1 cellular context compared by ENCODE assay signal in the genomic region with DNA sequence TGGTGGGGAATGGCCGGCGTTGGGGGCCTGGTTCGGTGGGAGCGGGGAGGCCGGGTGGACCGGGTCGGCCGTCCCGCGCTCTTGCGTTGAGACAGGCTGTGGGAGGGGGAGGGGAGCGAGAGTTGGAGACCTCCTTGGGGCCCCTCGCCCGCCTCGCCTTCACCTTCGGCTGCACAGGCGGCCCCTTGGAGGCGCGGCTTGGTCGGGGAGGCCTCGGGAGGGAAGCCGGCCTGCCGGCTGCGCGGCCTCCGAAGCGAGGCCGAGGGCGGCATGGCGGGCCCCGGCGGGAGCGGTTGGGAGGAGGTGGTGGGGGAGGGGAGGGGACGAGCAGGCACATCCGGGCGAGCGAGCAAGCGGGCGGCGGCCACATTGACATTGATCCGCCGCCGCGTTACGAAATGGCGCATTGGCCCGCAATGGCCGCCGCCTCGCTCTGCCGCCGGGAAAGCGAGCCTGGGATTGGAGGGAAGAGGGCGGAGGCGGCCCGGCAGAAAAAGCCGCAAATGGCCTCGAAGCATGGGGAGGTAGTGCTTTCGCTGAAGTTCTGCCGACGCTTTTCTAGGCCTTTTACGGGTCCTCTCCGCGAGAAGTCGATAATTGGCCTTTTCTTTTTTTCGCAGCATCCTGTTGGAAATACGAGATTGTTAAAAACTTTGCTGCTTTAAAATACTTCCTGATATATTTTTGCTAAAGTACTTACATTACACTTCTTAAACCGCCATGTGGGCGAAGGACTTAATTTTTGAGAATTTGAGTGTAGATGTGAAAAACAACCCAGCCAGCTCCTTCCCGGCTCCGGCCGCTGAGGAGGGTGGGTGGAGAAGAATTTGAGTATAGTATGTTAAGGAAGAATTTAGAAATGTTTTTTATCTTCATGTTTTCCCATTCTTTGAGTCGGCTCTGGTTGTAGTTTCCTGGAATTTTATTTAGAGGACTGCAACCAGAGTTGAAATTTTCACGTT.
TF ChIP-seq lines count a peak whose summit lies in the region.

No MANE protein-coding gene starts in this region.

TF ChIP-seq in HepG2, 621 proteins besides CTCF, POLR2A, EP300 and RAD21 (continued from another document and continues in another):
- TF ChIP-seq, protein P1, sequence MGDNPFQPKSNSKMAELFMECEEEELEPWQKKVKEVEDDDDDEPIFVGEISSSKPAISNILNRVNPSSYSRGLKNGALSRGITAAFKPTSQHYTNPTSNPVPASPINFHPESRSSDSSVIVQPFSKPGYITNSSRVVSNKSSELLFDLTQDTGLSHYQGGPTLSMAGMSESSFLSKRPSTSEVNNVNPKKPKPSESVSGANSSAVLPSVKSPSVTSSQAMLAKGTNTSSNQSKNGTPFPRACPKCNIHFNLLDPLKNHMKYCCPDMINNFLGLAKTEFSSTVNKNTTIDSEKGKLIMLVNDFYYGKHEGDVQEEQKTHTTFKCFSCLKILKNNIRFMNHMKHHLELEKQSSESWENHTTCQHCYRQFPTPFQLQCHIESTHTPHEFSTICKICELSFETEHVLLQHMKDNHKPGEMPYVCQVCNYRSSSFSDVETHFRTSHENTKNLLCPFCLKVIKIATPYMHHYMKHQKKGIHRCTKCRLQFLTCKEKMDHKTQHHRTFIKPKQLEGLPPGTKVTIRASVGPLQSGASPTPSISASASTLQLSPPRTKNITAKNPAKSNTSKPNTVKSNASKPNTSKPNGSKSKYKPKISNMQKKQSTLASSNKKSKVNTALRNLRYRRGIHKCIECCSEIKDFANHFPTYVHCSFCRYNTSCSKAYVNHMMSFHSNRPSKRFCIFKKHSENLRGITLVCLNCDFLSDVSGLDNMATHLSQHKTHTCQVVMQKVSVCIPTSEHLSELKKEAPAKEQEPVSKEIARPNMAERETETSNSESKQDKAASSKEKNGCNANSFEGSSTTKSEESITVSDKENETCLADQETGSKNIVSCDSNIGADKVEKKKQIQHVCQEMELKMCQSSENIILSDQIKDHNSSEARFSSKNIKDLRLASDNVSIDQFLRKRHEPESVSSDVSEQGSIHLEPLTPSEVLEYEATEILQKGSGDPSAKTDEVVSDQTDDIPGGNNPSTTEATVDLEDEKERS (CRISPR knock-in tag; IDR thresholded peaks at IDR 0.05) = peak; percentile 66; the same call in 1 of the 2 replicates
- no peak for TF ChIP-seq SOX13 (IDR thresholded peaks at IDR 0.05)
- TF ChIP-seq SOX13 (CRISPR knock-in tag; conservative IDR thresholded peaks at IDR 0.05 in 1 of 2, IDR thresholded peaks at IDR 0.05 in 1 of 2) = peak in 1 of 2 experiments; percentile 80; a peak in 3 of 4 replicates
- TF ChIP-seq FLYWCH1 (CRISPR knock-in tag; IDR thresholded peaks at IDR 0.05) = no peak
- TF ChIP-seq DNMT1 (CRISPR knock-in tag; IDR thresholded peaks at IDR 0.05) = no peak
- peak; percentile 85; the same call in 1 of the 2 replicates for TF ChIP-seq ZNF75D (CRISPR knock-in tag; IDR thresholded peaks at IDR 0.05; ENCODE audit: borderline replicate concordance)
- no peak for TF ChIP-seq ZIK1 (CRISPR knock-in tag; IDR thresholded peaks at IDR 0.05; ENCODE audit: borderline replicate concordance, low read depth)
- TF ChIP-seq, protein P2, sequence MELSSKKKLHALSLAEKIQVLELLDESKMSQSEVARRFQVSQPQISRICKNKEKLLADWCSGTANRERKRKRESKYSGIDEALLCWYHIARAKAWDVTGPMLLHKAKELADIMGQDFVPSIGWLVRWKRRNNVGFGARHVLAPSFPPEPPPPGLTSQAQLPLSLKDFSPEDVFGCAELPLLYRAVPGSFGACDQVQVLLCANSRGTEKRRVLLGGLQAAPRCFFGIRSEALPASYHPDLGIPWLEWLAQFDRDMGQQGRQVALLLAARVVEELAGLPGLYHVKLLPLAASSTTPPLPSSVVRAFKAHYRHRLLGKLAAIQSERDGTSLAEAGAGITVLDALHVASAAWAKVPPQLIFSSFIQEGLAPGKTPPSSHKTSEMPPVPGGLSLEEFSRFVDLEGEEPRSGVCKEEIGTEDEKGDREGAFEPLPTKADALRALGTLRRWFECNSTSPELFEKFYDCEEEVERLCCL (CRISPR knock-in tag; IDR thresholded peaks at IDR 0.05; ENCODE audit: borderline replicate concordance) = no peak; the same call in 1 of the 2 replicates
- TF ChIP-seq KLF15 (CRISPR knock-in tag; IDR thresholded peaks at IDR 0.05; ENCODE audit: borderline replicate concordance) = no peak
- no peak; the same call in none of the 2 replicates for TF ChIP-seq LCORL (IDR thresholded peaks at IDR 0.05)
- no peak; the same call in 1 of the 2 replicates for TF ChIP-seq LCORL (CRISPR knock-in tag; IDR thresholded peaks at IDR 0.05)
- TF ChIP-seq, protein P3, sequence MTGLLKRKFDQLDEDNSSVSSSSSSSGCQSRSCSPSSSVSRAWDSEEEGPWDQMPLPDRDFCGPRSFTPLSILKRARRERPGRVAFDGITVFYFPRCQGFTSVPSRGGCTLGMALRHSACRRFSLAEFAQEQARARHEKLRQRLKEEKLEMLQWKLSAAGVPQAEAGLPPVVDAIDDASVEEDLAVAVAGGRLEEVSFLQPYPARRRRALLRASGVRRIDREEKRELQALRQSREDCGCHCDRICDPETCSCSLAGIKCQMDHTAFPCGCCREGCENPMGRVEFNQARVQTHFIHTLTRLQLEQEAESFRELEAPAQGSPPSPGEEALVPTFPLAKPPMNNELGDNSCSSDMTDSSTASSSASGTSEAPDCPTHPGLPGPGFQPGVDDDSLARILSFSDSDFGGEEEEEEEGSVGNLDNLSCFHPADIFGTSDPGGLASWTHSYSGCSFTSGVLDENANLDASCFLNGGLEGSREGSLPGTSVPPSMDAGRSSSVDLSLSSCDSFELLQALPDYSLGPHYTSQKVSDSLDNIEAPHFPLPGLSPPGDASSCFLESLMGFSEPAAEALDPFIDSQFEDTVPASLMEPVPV (CRISPR knock-in tag; IDR thresholded peaks at IDR 0.05) = peak; percentile 72; the same call in 1 of the 2 replicates
- TF ChIP-seq, protein P4, sequence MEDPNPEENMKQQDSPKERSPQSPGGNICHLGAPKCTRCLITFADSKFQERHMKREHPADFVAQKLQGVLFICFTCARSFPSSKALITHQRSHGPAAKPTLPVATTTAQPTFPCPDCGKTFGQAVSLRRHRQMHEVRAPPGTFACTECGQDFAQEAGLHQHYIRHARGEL (CRISPR knock-in tag; IDR thresholded peaks at IDR 0.05) = 0 out of 2 replicates have a peak, but pooled peaks have one; percentile 4
- TF ChIP-seq SAFB2 (CRISPR knock-in tag; IDR thresholded peaks at IDR 0.05; ENCODE audit: borderline replicate concordance, low read depth) = no peak
- no peak; the same call in 1 of the 2 replicates for TF ChIP-seq AKAP8 (CRISPR knock-in tag; IDR thresholded peaks at IDR 0.05)
- TF ChIP-seq ZNF326 (CRISPR knock-in tag; IDR thresholded peaks at IDR 0.05; ENCODE audit: borderline replicate concordance) = 0 out of 2 replicates have a peak, but pooled peaks have one; percentile 74
- TF ChIP-seq ZFP41 (CRISPR knock-in tag; IDR thresholded peaks at IDR 0.05; ENCODE audit: borderline replicate concordance) = no peak
- TF ChIP-seq ZNF256 (CRISPR knock-in tag; conservative IDR thresholded peaks at IDR 0.05) = no peak
- TF ChIP-seq ZNF543 (CRISPR knock-in tag; IDR thresholded peaks at IDR 0.05) = peak; percentile 81; the same call in 1 of the 2 replicates
- peak; percentile 54; the same call in 1 of the 2 replicates for TF ChIP-seq PPARG (CRISPR knock-in tag; conservative IDR thresholded peaks at IDR 0.05)
- no peak for TF ChIP-seq ZNF354B (CRISPR knock-in tag; IDR thresholded peaks at IDR 0.05)
- TF ChIP-seq ZNF292 (CRISPR knock-in tag; IDR thresholded peaks at IDR 0.05; ENCODE audit: borderline replicate concordance, low read depth) = 0 out of 2 replicates have a peak, but pooled peaks have one; percentile 53
- 0 out of 2 replicates have a peak, but pooled peaks have one; percentile 54 for TF ChIP-seq ESRRA (CRISPR knock-in tag; IDR thresholded peaks at IDR 0.05; ENCODE audit: low read depth)
- TF ChIP-seq SETDB1 (CRISPR knock-in tag; IDR thresholded peaks at IDR 0.05; ENCODE audit: borderline replicate concordance) = no peak
- TF ChIP-seq, protein P5, sequence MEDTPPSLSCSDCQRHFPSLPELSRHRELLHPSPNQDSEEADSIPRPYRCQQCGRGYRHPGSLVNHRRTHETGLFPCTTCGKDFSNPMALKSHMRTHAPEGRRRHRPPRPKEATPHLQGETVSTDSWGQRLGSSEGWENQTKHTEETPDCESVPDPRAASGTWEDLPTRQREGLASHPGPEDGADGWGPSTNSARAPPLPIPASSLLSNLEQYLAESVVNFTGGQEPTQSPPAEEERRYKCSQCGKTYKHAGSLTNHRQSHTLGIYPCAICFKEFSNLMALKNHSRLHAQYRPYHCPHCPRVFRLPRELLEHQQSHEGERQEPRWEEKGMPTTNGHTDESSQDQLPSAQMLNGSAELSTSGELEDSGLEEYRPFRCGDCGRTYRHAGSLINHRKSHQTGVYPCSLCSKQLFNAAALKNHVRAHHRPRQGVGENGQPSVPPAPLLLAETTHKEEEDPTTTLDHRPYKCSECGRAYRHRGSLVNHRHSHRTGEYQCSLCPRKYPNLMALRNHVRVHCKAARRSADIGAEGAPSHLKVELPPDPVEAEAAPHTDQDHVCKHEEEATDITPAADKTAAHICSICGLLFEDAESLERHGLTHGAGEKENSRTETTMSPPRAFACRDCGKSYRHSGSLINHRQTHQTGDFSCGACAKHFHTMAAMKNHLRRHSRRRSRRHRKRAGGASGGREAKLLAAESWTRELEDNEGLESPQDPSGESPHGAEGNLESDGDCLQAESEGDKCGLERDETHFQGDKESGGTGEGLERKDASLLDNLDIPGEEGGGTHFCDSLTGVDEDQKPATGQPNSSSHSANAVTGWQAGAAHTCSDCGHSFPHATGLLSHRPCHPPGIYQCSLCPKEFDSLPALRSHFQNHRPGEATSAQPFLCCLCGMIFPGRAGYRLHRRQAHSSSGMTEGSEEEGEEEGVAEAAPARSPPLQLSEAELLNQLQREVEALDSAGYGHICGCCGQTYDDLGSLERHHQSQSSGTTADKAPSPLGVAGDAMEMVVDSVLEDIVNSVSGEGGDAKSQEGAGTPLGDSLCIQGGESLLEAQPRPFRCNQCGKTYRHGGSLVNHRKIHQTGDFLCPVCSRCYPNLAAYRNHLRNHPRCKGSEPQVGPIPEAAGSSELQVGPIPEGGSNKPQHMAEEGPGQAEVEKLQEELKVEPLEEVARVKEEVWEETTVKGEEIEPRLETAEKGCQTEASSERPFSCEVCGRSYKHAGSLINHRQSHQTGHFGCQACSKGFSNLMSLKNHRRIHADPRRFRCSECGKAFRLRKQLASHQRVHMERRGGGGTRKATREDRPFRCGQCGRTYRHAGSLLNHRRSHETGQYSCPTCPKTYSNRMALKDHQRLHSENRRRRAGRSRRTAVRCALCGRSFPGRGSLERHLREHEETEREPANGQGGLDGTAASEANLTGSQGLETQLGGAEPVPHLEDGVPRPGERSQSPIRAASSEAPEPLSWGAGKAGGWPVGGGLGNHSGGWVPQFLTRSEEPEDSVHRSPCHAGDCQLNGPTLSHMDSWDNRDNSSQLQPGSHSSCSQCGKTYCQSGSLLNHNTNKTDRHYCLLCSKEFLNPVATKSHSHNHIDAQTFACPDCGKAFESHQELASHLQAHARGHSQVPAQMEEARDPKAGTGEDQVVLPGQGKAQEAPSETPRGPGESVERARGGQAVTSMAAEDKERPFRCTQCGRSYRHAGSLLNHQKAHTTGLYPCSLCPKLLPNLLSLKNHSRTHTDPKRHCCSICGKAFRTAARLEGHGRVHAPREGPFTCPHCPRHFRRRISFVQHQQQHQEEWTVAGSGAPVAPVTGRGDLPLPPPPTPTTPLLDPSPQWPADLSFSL (CRISPR knock-in tag; IDR thresholded peaks at IDR 0.05) = 0 out of 2 replicates have a peak, but pooled peaks have one; percentile 14
- TF ChIP-seq NCOA1 (CRISPR knock-in tag; IDR thresholded peaks at IDR 0.05) = peak; percentile 83; the same call in 1 of the 2 replicates
- TF ChIP-seq, protein P6, sequence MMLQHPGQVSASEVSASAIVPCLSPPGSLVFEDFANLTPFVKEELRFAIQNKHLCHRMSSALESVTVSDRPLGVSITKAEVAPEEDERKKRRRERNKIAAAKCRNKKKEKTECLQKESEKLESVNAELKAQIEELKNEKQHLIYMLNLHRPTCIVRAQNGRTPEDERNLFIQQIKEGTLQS (CRISPR knock-in tag; IDR thresholded peaks at IDR 0.05) = no peak; the same call in none of the 2 replicates
- TF ChIP-seq ZNF773 (CRISPR knock-in tag; IDR thresholded peaks at IDR 0.05; ENCODE audit: borderline replicate concordance) = no peak
- TF ChIP-seq, protein P7, sequence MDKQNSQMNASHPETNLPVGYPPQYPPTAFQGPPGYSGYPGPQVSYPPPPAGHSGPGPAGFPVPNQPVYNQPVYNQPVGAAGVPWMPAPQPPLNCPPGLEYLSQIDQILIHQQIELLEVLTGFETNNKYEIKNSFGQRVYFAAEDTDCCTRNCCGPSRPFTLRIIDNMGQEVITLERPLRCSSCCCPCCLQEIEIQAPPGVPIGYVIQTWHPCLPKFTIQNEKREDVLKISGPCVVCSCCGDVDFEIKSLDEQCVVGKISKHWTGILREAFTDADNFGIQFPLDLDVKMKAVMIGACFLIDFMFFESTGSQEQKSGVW (CRISPR knock-in tag; IDR thresholded peaks at IDR 0.05; ENCODE audit: borderline replicate concordance) = 0 out of 2 replicates have a peak, but pooled peaks have one; percentile 64
- TF ChIP-seq, protein P8, sequence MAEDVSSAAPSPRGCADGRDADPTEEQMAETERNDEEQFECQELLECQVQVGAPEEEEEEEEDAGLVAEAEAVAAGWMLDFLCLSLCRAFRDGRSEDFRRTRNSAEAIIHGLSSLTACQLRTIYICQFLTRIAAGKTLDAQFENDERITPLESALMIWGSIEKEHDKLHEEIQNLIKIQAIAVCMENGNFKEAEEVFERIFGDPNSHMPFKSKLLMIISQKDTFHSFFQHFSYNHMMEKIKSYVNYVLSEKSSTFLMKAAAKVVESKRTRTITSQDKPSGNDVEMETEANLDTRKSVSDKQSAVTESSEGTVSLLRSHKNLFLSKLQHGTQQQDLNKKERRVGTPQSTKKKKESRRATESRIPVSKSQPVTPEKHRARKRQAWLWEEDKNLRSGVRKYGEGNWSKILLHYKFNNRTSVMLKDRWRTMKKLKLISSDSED (CRISPR knock-in tag; IDR thresholded peaks at IDR 0.05) = no peak; the same call in 1 of the 2 replicates
- TF ChIP-seq, protein P9, sequence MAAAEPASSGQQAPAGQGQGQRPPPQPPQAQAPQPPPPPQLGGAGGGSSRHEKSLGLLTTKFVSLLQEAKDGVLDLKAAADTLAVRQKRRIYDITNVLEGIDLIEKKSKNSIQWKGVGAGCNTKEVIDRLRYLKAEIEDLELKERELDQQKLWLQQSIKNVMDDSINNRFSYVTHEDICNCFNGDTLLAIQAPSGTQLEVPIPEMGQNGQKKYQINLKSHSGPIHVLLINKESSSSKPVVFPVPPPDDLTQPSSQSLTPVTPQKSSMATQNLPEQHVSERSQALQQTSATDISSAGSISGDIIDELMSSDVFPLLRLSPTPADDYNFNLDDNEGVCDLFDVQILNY (CRISPR knock-in tag; conservative IDR thresholded peaks at IDR 0.05) = peak; percentile 88; the same call in 1 of the 2 replicates
- no peak for TF ChIP-seq TRIM24 (CRISPR knock-in tag; IDR thresholded peaks at IDR 0.05)
- TF ChIP-seq SP1 (IDR thresholded peaks at IDR 0.05) = no peak
- peak; percentile 76 for TF ChIP-seq SP1 (CRISPR knock-in tag; IDR thresholded peaks at IDR 0.05)
- peak; percentile 2 for TF ChIP-seq MED8 (CRISPR knock-in tag; IDR thresholded peaks at IDR 0.05; ENCODE audit: insufficient replicate concordance)
- TF ChIP-seq NR3C1 (CRISPR knock-in tag; IDR thresholded peaks at IDR 0.05) = no peak
- peak; percentile 85 for TF ChIP-seq ZFP36L1 (CRISPR knock-in tag; IDR thresholded peaks at IDR 0.05)
- 0 out of 2 replicates have a peak, but pooled peaks have one; percentile 74 for TF ChIP-seq ZFP36L2 (CRISPR knock-in tag; IDR thresholded peaks at IDR 0.05)
- TF ChIP-seq MEF2D (CRISPR knock-in tag; IDR thresholded peaks at IDR 0.05) = peak; percentile 53; the same call in 1 of the 2 replicates
- TF ChIP-seq ZNF224 (CRISPR knock-in tag; IDR thresholded peaks at IDR 0.05) = no peak
